8 cellular contexts compared by ENCODE assay signal in genomic region chr3:197942956-197943556, GRCh38. TPM values are rescaled to one million over a fixed set of nuclear protein-coding genes. Genes with fewer than 3 reads are reported as not detected.
A peak's percentile ranks its signal among the peaks of the same experiment; 100 is the strongest.
DNase-seq lines count a peak whose midpoint lies in the region; ATAC-seq and TF ChIP-seq lines count a peak whose summit lies in the region.

No MANE protein-coding gene starts in this region.

- no peak overlapping the region for H3K27ac ChIP-seq in mammary epithelial cell (ENCODE audit: insufficient read depth, low read depth, low read length)

- no peaks in the 10 kb centered on the region for H3K36me3 ChIP-seq in mammary epithelial cell (ENCODE audit: insufficient read depth, low read length)

- H3K27me3 Mint-ChIP-seq in activated CD4-positive, alpha-beta memory T cell treated with anti-CD3 and anti-CD28 coated beads, Interleukin-2, amount 10 ng/mL, durations not matched to agents 7 days and 5 days: no peaks in the 10 kb centered on the region

- peak; percentile 81 to 86 for TF ChIP-seq CTCF in mammary epithelial cell (conservative IDR thresholded peaks at IDR 0.05 in 1 of 2, IDR thresholded peaks at IDR 0.05 in 1 of 2; ENCODE audit: extremely low read depth in 1 of 2, insufficient read depth in 1 of 2, low read depth in 1 of 2, low read length in 2 of 2)

- WGBS in mammary epithelial cell (ENCODE audit: low coverage, missing lambda C conversion rate): 56% methylated on average over 2 of the region's 2 CpGs

- H3K4me2 ChIP-seq in mammary epithelial cell (ENCODE audit: insufficient read depth, low read depth, low read length): no peak overlapping the region

- no peaks in the 10 kb centered on the region for H3K9me3 ChIP-seq in mammary epithelial cell (replicated peaks; ENCODE audit: insufficient read depth, low read length)

- no TSS peak for BruUV-seq in mammary epithelial cell (replicated peaks; lab: Mats Ljungman, UMichigan)

- ATAC-seq in GM21723 (IDR thresholded peaks at IDR 0.05; ENCODE audit: unreplicated experiment): peak; percentile 65
- no peak for ATAC-seq in GM21529 (IDR thresholded peaks at IDR 0.05; ENCODE audit: unreplicated experiment)
- no peak for ATAC-seq in HG02571 (IDR thresholded peaks at IDR 0.05; ENCODE audit: unreplicated experiment)

- no peaks in the 10 kb centered on the region for H3K36me3 Mint-ChIP-seq in activated CD4-positive, alpha-beta memory T cell treated with anti-CD3 and anti-CD28 coated beads, Interleukin-2, amount 10 ng/mL, durations not matched to agents 7 days and 5 days (ENCODE audit: low read depth)

- in situ Hi-C loops in mammary epithelial cell (cut with MboI; ENCODE audit: low sequenced_read_pairs in 2 of 2): no loop called here

- dilution Hi-C loops in mammary epithelial cell (cut with HindIII; ENCODE audit: low sequenced_read_pairs): no loop called here

- H4K20me1 ChIP-seq in mammary epithelial cell (ENCODE audit: insufficient read depth, low read length): no peaks in the 10 kb centered on the region

- no peaks in the 10 kb centered on the region for H3K79me2 ChIP-seq in mammary epithelial cell (ENCODE audit: insufficient read depth, low read length)

- no peak overlapping the region for H3K27ac Mint-ChIP-seq in activated CD4-positive, alpha-beta memory T cell treated with anti-CD3 and anti-CD28 coated beads, Interleukin-2, amount 10 ng/mL, durations not matched to agents 7 days and 5 days

- no peak overlapping the region for H3K4me3 ChIP-seq in mammary epithelial cell (replicated peaks in 1 of 3; ENCODE audit: insufficient read depth in 1 of 3, low read depth in 2 of 3, low read length in 3 of 3)

- peak; percentile 12 for DNase-seq in DMS153 treated with DMSO at 0.1 percent for 48 hours (lab: John Stamatoyannopoulos, UW; ENCODE audit: unreplicated experiment)
- peak; percentile 23 for DNase-seq in NCI-H446 treated with DMSO at 0.1 percent for 48 hours (lab: John Stamatoyannopoulos, UW)
- DNase-seq in mammary epithelial cell: peak; percentile 35
- peak; percentile 55 to 74 for DNase-seq in lung microvascular endothelial cell (ENCODE audit: low read depth in 2 of 2)
- DNase-seq in activated CD4-positive, alpha-beta memory T cell treated with anti-CD3 and anti-CD28 coated beads, Interleukin-2, amount 10 ng/mL, durations not matched to agents 7 days and 5 days: no peak

- CTCF ChIA-PET in mammary epithelial cell (lab: Charles Lee; ENCODE audit: low non-redundant PET): interaction anchor here (0.8 to 1.5 kb wide), 2 partner anchors 36 to 37 kb away, joined by 3 to 4 read pairs; no protein-coding TSS in a partner anchor
- CTCF ChIA-PET in activated CD4-positive, alpha-beta memory T cell treated with anti-CD3 and anti-CD28 coated beads, Interleukin-2, amount 10 ng/mL, durations not matched to agents 7 days and 5 days (lab: Charles Lee): interaction anchor here (1.0 to 4.6 kb wide), 14 partner anchors 9 to 192 kb away, joined by 3 to 34 read pairs (median 4); no protein-coding TSS in a partner anchor

- no peaks in the 10 kb centered on the region for H3K4me1 ChIP-seq in mammary epithelial cell (ENCODE audit: insufficient read depth, low read length)

- no peak overlapping the region for H3K9ac ChIP-seq in mammary epithelial cell (ENCODE audit: insufficient read depth, low read length)

- H3K27me3 ChIP-seq in mammary epithelial cell (ENCODE audit: insufficient read depth, low read length): no peaks in the 10 kb centered on the region

- no peaks in the 10 kb centered on the region for H3K9me3 Mint-ChIP-seq in activated CD4-positive, alpha-beta memory T cell treated with anti-CD3 and anti-CD28 coated beads, Interleukin-2, amount 10 ng/mL, durations not matched to agents 7 days and 5 days

- POLR2A ChIA-PET in activated CD4-positive, alpha-beta memory T cell treated with anti-CD3 and anti-CD28 coated beads, Interleukin-2, amount 10 ng/mL, durations not matched to agents 7 days and 5 days (lab: Charles Lee): interaction anchor here (0.7 kb wide), 1 partner anchor 8 kb away, joined by 3 read pairs; no protein-coding TSS in a partner anchor

- H2AFZ ChIP-seq in mammary epithelial cell (ENCODE audit: low read depth, low read length): no peak overlapping the region

- H3K4me1 Mint-ChIP-seq in activated CD4-positive, alpha-beta memory T cell treated with anti-CD3 and anti-CD28 coated beads, Interleukin-2, amount 10 ng/mL, durations not matched to agents 7 days and 5 days: peaks cover 6% of the 10 kb centered on the region

- intact Hi-C loops in mammary epithelial cell (cut with micrococcal nuclease): loop anchor here (1.0 to 2.0 kb wide), 2 partner anchors 37 to 344 kb away; no protein-coding TSS in a partner anchor

- H3K4me3 Mint-ChIP-seq in activated CD4-positive, alpha-beta memory T cell treated with anti-CD3 and anti-CD28 coated beads, Interleukin-2, amount 10 ng/mL, durations not matched to agents 7 days and 5 days: no peak overlapping the region

RNA-seq across cellular contexts. Expression of gene RPL35A, which starts 6.9 kb away (rescaled TPM):
- total RNA-seq in mammary epithelial cell: 100 to 1,000 TPM; 318 to 928 TPM
- polyA plus RNA-seq in mammary epithelial cell: 625 TPM
- 180 TPM for polyA minus RNA-seq in mammary epithelial cell
- 598 and 845 TPM in 2 replicates for total RNA-seq in lung microvascular endothelial cell
- total RNA-seq in activated CD4-positive, alpha-beta memory T cell treated with anti-CD3 and anti-CD28 coated beads, Interleukin-2, amount 10 ng/mL, durations not matched to agents 7 days and 5 days: 100 to 1,000 TPM; 931 to 944 TPM

RNA-seq across cellular contexts. Expression of gene LMLN, which starts 17.0 kb away (rescaled TPM):
- total RNA-seq in mammary epithelial cell (10 to 100 TPM in 1 of 2 donors, 1 to 10 TPM in 1; 7.3 to 10.5 TPM), lung microvascular endothelial cell (1.1 and 2.6 TPM in 2 replicates)
- polyA plus RNA-seq in mammary epithelial cell: 3.5 TPM
- polyA minus RNA-seq in mammary epithelial cell: 53.0 TPM
- total RNA-seq in activated CD4-positive, alpha-beta memory T cell treated with anti-CD3 and anti-CD28 coated beads, Interleukin-2, amount 10 ng/mL, durations not matched to agents 7 days and 5 days: 1 to 10 TPM; 2.3 to 3.0 TPM
